18 cellular contexts compared by ENCODE assay signal in the genomic region with DNA sequence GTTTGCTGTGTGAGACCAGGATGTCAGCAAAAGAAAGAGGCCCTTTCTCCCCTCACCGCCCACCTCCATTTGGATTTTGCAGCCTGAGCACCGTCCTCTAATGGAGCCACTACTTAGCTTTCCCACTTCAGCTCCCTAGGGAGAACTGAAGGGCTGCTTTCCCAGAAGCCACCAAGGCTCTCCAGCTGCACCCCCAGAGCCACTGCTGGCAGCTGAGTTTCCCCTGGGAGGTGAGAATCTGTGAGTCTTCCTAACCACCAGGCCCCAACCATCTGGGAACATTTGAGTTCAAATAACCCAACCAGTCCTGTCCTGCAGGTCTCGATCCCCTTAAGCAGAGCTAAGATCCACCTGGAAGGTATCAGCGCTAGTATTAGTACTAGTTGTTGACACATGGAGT.
DNase-seq lines count a peak whose midpoint lies in the region; TF ChIP-seq lines count a peak whose summit lies in the region.
"Had no signal": no experiment of that assay in that cellular context is flagged by ENCODE, and none has a peak within 500 bp of the region (broad histone marks: within the 10 kb centered on the region; RNA-seq: fewer than 3 reads in every experiment).

No MANE protein-coding gene starts in this region.

- no peak overlapping the region for H3K27ac Mint-ChIP-seq in neural progenitor cell
- H3K27ac Mint-ChIP-seq: activated CD4-positive, alpha-beta T cell treated with anti-CD3 and anti-CD28 coated beads for 36 hours; nephron progenitor cell; type B pancreatic cell had no signal

- in situ Hi-C loops in GM23248 (cut with MboI), result no loop called here

- H3K4me3 Mint-ChIP-seq in neural progenitor cell, result no peak overlapping the region
- H3K4me3 Mint-ChIP-seq: activated CD4-positive, alpha-beta T cell treated with anti-CD3 and anti-CD28 coated beads for 36 hours; nephron progenitor cell; type B pancreatic cell had no signal

- no peaks in the 10 kb centered on the region for H3K9me3 ChIP-seq in GM23248 (ENCODE audit: low read depth)
- H3K9me3 ChIP-seq in neural progenitor cell (ENCODE audit: low read depth), result no peaks in the 10 kb centered on the region
- H3K9me3 ChIP-seq: Caco-2, psoas muscle, stomach had no signal

- H3K27me3 Mint-ChIP-seq in neural progenitor cell (ENCODE audit: insufficient read depth, low read depth), result no peaks in the 10 kb centered on the region
- H3K27me3 Mint-ChIP-seq: activated CD4-positive, alpha-beta T cell treated with anti-CD3 and anti-CD28 coated beads for 36 hours; type B pancreatic cell had no signal

- no peak overlapping the region for H3K9ac ChIP-seq in GM23248
- H3K9ac ChIP-seq in neural progenitor cell, result no peak overlapping the region

- intact Hi-C loops in cardiac septum (cut with DNase I), result no loop called here

- H3K9me3 Mint-ChIP-seq in neural progenitor cell, result peaks cover 2% of the 10 kb centered on the region

- H3K36me3 ChIP-seq in GM23248 (ENCODE audit: low read depth) (no peaks in the 10 kb centered on the region), neural progenitor cell (no peaks in the 10 kb centered on the region)
- H3K36me3 ChIP-seq: stomach had no signal

- H3K9me2 ChIP-seq in GM23248 (ENCODE audit: insufficient read depth), result no peaks in the 10 kb centered on the region

- no peaks in the 10 kb centered on the region for H4K20me1 ChIP-seq in GM23248 (ENCODE audit: insufficient read depth)
- no peaks in the 10 kb centered on the region for H4K20me1 ChIP-seq in neural progenitor cell (ENCODE audit: low read depth)

- WGBS in GM23248 (ENCODE audit: low coverage in 1 of 2, low lambda C conversion rate in 2 of 2, missing lambda C conversion rate in 2 of 2), 2 experiments, result 47 to 51% methylated on average over 3 to 4 of the region's 4 CpGs

- H3K79me2 ChIP-seq in GM23248 (ENCODE audit: insufficient read depth) (no peaks in the 10 kb centered on the region), neural progenitor cell (ENCODE audit: low read depth) (no peaks in the 10 kb centered on the region)

- no peak for TF ChIP-seq CTCF in neural progenitor cell (IDR thresholded peaks at IDR 0.05)

- H3K4me1 ChIP-seq in GM23248 (ENCODE audit: insufficient read depth), result peaks cover 26% of the 10 kb centered on the region
- H3K4me1 ChIP-seq in neural progenitor cell, result peaks cover 4% of the 10 kb centered on the region
- H3K4me1 ChIP-seq: Caco-2, psoas muscle, stomach had no signal

- H3K27me3 ChIP-seq in GM23248 (replicated peaks; ENCODE audit: insufficient read depth) (no peaks in the 10 kb centered on the region), neural progenitor cell (no peaks in the 10 kb centered on the region)

- H3K4me1 Mint-ChIP-seq in neural progenitor cell, result no peaks in the 10 kb centered on the region
- H3K4me1 Mint-ChIP-seq: activated CD4-positive, alpha-beta T cell treated with anti-CD3 and anti-CD28 coated beads for 36 hours had no signal

- DNase-seq in GM23248 (peak; percentile 21), NCI-H2107 (lab: John Stamatoyannopoulos, UW) (peak; percentile 90), RPMI7951 (ENCODE audit: low read depth) (peak; percentile 53), neural progenitor cell (ENCODE audit: low spot score) (no peak), cerebellar nuclear complex (lab: John Stamatoyannopoulos, UW) (no peak), cardiac septum (ENCODE audit: low spot score) (no peak)
- no peak for DNase-seq in activated CD4-positive, alpha-beta T cell treated with anti-CD3 and anti-CD28 coated beads for 4 hours
- DNase-seq: activated CD4-positive, alpha-beta T cell treated with anti-CD3 and anti-CD28 coated beads for 36 hours; AML-193; Caco-2; erythroblast; NCI-H2081; nephron progenitor cell; psoas muscle; stimulated activated CD4-positive, alpha-beta T cell treated with anti-CD3 and anti-CD28 coated beads, Interleukin-4, amount 100 ng/mL, for 1 hour; stomach had no signal

- H3K4me3 ChIP-seq in GM23248, result no peak overlapping the region
- H3K4me3 ChIP-seq in neural progenitor cell, result no peak overlapping the region
- H3K4me3 ChIP-seq: psoas muscle, skin epidermis, stomach had no signal

- H3K36me3 Mint-ChIP-seq in neural progenitor cell, result no peaks in the 10 kb centered on the region
- H3K36me3 Mint-ChIP-seq: type B pancreatic cell had no signal

- H2AFZ ChIP-seq in GM23248, result no peak overlapping the region
- H2AFZ ChIP-seq in neural progenitor cell (replicated peaks), result peak overlapping the region; percentile 68

- H3K27ac ChIP-seq in GM23248 (no peak overlapping the region), neural progenitor cell (no peak overlapping the region)
- H3K27ac ChIP-seq: psoas muscle, skin epidermis, stomach had no signal

- H3K4me2 ChIP-seq in GM23248 (ENCODE audit: unreplicated experiment), result no peak overlapping the region
- no peak overlapping the region for H3K4me2 ChIP-seq in neural progenitor cell

- no peaks in the 10 kb centered on the region for H3F3A ChIP-seq in GM23248 (ENCODE audit: insufficient read depth)
- no peaks in the 10 kb centered on the region for H3F3A ChIP-seq in neural progenitor cell (ENCODE audit: low read depth)

Comparison
In these comparisons a context has a peak if more than half of its experiments do, and no peak if none do; other contexts are left out.
1. DNase-seq: peak in GM23248 (single experiment), NCI-H2107 (single experiment) and RPMI7951 (single experiment); none in neural progenitor cell (single experiment), cerebellar nuclear complex (0 of 2), cardiac septum (single experiment) and activated CD4-positive, alpha-beta T cell treated with anti-CD3 and anti-CD28 coated beads for 4 hours (0 of 2).